Comparison of ENCODE assay signal across 1 cellular context in the genomic region with DNA sequence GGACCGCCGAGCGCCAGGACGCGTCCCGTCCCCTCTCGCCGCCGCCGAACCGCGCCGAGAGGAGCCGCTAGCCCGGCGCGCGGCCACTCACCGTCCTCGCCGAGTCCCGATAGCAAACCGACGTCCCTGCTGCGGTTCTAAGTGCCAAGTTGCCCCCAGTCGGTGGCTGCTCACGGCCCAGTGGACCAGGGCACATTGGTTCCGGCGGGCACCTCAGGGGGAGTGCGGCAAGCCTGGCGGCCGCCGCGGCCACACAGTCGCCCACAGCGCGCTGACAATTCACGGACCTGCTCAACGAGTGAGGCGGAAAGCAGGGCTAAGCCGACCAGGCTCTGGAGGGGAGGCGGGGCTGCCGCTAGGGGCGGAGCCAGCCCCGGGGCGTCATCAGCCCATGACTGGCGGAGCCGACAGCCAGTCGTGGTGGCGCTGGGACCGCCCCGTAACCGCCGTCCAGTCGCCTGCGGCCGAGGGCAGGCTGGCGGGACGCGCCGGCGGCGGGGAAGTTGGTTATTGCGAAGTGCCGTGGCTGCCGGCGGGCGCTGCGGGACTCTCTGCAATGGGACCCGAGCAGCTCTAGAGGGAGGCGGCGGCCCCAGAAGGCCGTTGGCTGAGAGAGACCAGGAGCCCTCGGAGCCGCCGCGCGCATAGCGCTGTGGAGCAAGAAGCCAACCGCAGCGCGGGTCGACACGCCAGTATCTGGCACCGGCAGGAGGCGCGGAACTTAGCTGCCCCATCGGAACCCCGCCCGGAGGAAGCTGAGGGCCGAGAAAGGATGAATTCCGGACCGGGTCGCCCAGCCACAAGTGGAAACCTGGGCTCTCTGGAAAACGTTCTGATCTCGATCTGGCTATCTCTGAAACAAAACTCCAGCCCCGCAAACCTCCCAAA.
TF ChIP-seq lines count a peak whose summit lies in the region.

A gene with protein sequence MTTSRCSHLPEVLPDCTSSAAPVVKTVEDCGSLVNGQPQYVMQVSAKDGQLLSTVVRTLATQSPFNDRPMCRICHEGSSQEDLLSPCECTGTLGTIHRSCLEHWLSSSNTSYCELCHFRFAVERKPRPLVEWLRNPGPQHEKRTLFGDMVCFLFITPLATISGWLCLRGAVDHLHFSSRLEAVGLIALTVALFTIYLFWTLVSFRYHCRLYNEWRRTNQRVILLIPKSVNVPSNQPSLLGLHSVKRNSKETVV (minus strand): TSS at position 300 of the 888 bp plus-strand sequence. CDS start 112,387 bp downstream, outside the sequence.

TF ChIP-seq in K562, 482 proteins besides CTCF, POLR2A, EP300 and RAD21 (continued from another document and continues in another):
- TF ChIP-seq, protein P1, sequence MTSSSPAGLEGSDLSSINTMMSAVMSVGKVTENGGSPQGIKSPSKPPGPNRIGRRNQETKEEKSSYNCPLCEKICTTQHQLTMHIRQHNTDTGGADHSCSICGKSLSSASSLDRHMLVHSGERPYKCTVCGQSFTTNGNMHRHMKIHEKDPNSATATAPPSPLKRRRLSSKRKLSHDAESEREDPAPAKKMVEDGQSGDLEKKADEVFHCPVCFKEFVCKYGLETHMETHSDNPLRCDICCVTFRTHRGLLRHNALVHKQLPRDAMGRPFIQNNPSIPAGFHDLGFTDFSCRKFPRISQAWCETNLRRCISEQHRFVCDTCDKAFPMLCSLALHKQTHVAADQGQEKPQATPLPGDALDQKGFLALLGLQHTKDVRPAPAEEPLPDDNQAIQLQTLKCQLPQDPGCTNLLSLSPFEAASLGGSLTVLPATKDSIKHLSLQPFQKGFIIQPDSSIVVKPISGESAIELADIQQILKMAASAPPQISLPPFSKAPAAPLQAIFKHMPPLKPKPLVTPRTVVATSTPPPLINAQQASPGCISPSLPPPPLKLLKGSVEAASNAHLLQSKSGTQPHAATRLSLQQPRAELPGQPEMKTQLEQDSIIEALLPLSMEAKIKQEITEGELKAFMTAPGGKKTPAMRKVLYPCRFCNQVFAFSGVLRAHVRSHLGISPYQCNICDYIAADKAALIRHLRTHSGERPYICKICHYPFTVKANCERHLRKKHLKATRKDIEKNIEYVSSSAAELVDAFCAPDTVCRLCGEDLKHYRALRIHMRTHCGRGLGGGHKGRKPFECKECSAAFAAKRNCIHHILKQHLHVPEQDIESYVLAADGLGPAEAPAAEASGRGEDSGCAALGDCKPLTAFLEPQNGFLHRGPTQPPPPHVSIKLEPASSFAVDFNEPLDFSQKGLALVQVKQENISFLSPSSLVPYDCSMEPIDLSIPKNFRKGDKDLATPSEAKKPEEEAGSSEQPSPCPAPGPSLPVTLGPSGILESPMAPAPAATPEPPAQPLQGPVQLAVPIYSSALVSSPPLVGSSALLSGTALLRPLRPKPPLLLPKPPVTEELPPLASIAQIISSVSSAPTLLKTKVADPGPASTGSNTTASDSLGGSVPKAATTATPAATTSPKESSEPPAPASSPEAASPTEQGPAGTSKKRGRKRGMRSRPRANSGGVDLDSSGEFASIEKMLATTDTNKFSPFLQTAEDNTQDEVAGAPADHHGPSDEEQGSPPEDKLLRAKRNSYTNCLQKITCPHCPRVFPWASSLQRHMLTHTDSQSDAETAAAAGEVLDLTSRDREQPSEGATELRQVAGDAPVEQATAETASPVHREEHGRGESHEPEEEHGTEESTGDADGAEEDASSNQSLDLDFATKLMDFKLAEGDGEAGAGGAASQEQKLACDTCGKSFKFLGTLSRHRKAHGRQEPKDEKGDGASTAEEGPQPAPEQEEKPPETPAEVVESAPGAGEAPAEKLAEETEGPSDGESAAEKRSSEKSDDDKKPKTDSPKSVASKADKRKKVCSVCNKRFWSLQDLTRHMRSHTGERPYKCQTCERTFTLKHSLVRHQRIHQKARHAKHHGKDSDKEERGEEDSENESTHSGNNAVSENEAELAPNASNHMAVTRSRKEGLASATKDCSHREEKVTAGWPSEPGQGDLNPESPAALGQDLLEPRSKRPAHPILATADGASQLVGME (CRISPR knock-in tag; IDR thresholded peaks at IDR 0.05) = 0 out of 2 replicates have a peak, but pooled peaks have one; percentile 51
- TF ChIP-seq ZNF644 (tag; IDR thresholded peaks at IDR 0.05; ENCODE audit: low read depth) = no peak
- TF ChIP-seq HDAC2 (IDR thresholded peaks at IDR 0.05) = peak; percentile 17; the same call in 1 of the 2 replicates
- TF ChIP-seq NBN (IDR thresholded peaks at IDR 0.05; ENCODE audit: low read depth) = peak; percentile 77
- peak; percentile 93 for TF ChIP-seq SMAD4 (CRISPR knock-in tag; conservative IDR thresholded peaks at IDR 0.05)
- no peak for TF ChIP-seq HDAC8 (tag; IDR thresholded peaks at IDR 0.05)
- no peak for TF ChIP-seq ZC3H8 (IDR thresholded peaks at IDR 0.05)
- TF ChIP-seq ETV5 (CRISPR knock-in tag; IDR thresholded peaks at IDR 0.05; ENCODE audit: low read depth) = no peak; the same call in none of the 2 replicates
- TF ChIP-seq, protein P2, sequence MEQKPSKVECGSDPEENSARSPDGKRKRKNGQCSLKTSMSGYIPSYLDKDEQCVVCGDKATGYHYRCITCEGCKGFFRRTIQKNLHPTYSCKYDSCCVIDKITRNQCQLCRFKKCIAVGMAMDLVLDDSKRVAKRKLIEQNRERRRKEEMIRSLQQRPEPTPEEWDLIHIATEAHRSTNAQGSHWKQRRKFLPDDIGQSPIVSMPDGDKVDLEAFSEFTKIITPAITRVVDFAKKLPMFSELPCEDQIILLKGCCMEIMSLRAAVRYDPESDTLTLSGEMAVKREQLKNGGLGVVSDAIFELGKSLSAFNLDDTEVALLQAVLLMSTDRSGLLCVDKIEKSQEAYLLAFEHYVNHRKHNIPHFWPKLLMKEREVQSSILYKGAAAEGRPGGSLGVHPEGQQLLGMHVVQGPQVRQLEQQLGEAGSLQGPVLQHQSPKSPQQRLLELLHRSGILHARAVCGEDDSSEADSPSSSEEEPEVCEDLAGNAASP (IDR thresholded peaks at IDR 0.05) = no peak
- TF ChIP-seq ZNF282 (CRISPR knock-in tag; IDR thresholded peaks at IDR 0.05) = no peak; the same call in 1 of the 2 replicates
- no peak for TF ChIP-seq BMI1 (IDR thresholded peaks at IDR 0.05; ENCODE audit: low read length)
- TF ChIP-seq OTX1 (CRISPR knock-in tag; IDR thresholded peaks at IDR 0.05) = no peak
- no peak for TF ChIP-seq MEF2D (tag; conservative IDR thresholded peaks at IDR 0.05; ENCODE audit: low read depth)
- TF ChIP-seq, protein P3, sequence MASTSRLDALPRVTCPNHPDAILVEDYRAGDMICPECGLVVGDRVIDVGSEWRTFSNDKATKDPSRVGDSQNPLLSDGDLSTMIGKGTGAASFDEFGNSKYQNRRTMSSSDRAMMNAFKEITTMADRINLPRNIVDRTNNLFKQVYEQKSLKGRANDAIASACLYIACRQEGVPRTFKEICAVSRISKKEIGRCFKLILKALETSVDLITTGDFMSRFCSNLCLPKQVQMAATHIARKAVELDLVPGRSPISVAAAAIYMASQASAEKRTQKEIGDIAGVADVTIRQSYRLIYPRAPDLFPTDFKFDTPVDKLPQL (IDR thresholded peaks at IDR 0.05; ENCODE audit: extremely low read depth, insufficient read length) = no peak
- TF ChIP-seq HDAC1 (IDR thresholded peaks at IDR 0.05) = peak in 1 of 2 experiments; percentile 69; a peak in 2 of 4 replicates
- TF ChIP-seq NCOA2 (IDR thresholded peaks at IDR 0.05; ENCODE audit: partially characterized antibody in 2 of 2) = no peak
- no peak for TF ChIP-seq STAT5A (IDR thresholded peaks at IDR 0.05; ENCODE audit: borderline replicate concordance, low read length)
- TF ChIP-seq KDM5B (IDR thresholded peaks at IDR 0.05; ENCODE audit: insufficient replicate concordance, low read depth, low read length) = peak; percentile 95
- TF ChIP-seq KAT8 (IDR thresholded peaks at IDR 0.05; ENCODE audit: low read depth) = no peak
- TF ChIP-seq L3MBTL2 (IDR thresholded peaks at IDR 0.05) = peak; percentile 91
- peak; percentile 12; the same call in 1 of the 2 replicates for TF ChIP-seq SMAD3 (CRISPR knock-in tag; conservative IDR thresholded peaks at IDR 0.05)
- no peak for TF ChIP-seq MXI1 (IDR thresholded peaks at IDR 0.05; ENCODE audit: low read depth, low read length)
- peak; percentile 28 for TF ChIP-seq SAP30 (IDR thresholded peaks at IDR 0.05; ENCODE audit: borderline replicate concordance, insufficient read depth, low read depth, low read length, poor library complexity, severe bottlenecking)
- TF ChIP-seq PTTG1 (tag; IDR thresholded peaks at IDR 0.05; ENCODE audit: low read depth) = no peak
- TF ChIP-seq CCNT2 (IDR thresholded peaks at IDR 0.05; ENCODE audit: borderline replicate concordance, extremely low read depth, insufficient read length, low read depth, low read length) = peak; percentile 76
- 0 out of 2 replicates have a peak, but pooled peaks have one; percentile 48 for TF ChIP-seq RHOXF2B (CRISPR knock-in tag; conservative IDR thresholded peaks at IDR 0.05)
- no peak for TF ChIP-seq HEY1 (CRISPR knock-in tag; IDR thresholded peaks at IDR 0.05; ENCODE audit: borderline replicate concordance)
- TF ChIP-seq KAT7 (CRISPR knock-in tag; IDR thresholded peaks at IDR 0.05; ENCODE audit: borderline replicate concordance) = peak; percentile 98
- no peak for TF ChIP-seq GABPB2 (CRISPR knock-in tag; conservative IDR thresholded peaks at IDR 0.05)
- no peak for TF ChIP-seq ZSCAN32 (CRISPR knock-in tag; IDR thresholded peaks at IDR 0.05)
- TF ChIP-seq, protein P4, sequence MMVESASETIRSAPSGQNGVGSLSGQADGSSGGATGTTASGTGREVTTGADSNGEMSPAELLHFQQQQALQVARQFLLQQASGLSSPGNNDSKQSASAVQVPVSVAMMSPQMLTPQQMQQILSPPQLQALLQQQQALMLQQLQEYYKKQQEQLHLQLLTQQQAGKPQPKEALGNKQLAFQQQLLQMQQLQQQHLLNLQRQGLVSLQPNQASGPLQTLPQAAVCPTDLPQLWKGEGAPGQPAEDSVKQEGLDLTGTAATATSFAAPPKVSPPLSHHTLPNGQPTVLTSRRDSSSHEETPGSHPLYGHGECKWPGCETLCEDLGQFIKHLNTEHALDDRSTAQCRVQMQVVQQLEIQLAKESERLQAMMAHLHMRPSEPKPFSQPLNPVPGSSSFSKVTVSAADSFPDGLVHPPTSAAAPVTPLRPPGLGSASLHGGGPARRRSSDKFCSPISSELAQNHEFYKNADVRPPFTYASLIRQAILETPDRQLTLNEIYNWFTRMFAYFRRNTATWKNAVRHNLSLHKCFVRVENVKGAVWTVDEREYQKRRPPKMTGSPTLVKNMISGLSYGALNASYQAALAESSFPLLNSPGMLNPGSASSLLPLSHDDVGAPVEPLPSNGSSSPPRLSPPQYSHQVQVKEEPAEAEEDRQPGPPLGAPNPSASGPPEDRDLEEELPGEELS (CRISPR knock-in tag; IDR thresholded peaks at IDR 0.05; ENCODE audit: borderline replicate concordance) = 0 out of 2 replicates have a peak, but pooled peaks have one; percentile 63
- no peak; a peak in 1 of 3 replicates for TF ChIP-seq CBX3 (IDR thresholded peaks at IDR 0.05; ENCODE audit: borderline replicate concordance in 1 of 2, low read length in 2 of 2)
- no peak for TF ChIP-seq ZNF586 (CRISPR knock-in tag; conservative IDR thresholded peaks at IDR 0.05)
- TF ChIP-seq MCM2 (IDR thresholded peaks at IDR 0.05; ENCODE audit: low read depth) = no peak
- no peak for TF ChIP-seq PRMT5 (CRISPR knock-in tag; IDR thresholded peaks at IDR 0.05)
- TF ChIP-seq, protein P5, sequence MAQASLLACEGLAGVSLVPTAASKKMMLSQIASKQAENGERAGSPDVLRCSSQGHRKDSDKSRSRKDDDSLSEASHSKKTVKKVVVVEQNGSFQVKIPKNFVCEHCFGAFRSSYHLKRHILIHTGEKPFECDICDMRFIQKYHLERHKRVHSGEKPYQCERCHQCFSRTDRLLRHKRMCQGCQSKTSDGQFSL (CRISPR knock-in tag; IDR thresholded peaks at IDR 0.05) = no peak
- TF ChIP-seq, protein P5 (tag; IDR thresholded peaks at IDR 0.05) = no peak
- peak; percentile 75 for TF ChIP-seq NEUROD1 (IDR thresholded peaks at IDR 0.05; ENCODE audit: borderline replicate concordance, low read depth, low read length, partially characterized antibody)
- no peak for TF ChIP-seq TFAM (CRISPR knock-in tag; conservative IDR thresholded peaks at IDR 0.05)
- TF ChIP-seq, protein P6, sequence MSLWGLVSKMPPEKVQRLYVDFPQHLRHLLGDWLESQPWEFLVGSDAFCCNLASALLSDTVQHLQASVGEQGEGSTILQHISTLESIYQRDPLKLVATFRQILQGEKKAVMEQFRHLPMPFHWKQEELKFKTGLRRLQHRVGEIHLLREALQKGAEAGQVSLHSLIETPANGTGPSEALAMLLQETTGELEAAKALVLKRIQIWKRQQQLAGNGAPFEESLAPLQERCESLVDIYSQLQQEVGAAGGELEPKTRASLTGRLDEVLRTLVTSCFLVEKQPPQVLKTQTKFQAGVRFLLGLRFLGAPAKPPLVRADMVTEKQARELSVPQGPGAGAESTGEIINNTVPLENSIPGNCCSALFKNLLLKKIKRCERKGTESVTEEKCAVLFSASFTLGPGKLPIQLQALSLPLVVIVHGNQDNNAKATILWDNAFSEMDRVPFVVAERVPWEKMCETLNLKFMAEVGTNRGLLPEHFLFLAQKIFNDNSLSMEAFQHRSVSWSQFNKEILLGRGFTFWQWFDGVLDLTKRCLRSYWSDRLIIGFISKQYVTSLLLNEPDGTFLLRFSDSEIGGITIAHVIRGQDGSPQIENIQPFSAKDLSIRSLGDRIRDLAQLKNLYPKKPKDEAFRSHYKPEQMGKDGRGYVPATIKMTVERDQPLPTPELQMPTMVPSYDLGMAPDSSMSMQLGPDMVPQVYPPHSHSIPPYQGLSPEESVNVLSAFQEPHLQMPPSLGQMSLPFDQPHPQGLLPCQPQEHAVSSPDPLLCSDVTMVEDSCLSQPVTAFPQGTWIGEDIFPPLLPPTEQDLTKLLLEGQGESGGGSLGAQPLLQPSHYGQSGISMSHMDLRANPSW (CRISPR knock-in tag; IDR thresholded peaks at IDR 0.05) = no peak
- TF ChIP-seq HNRNPUL1 (IDR thresholded peaks at IDR 0.05; ENCODE audit: low read length) = no peak
- peak; percentile 76 to 83 for TF ChIP-seq NRF1 (conservative IDR thresholded peaks at IDR 0.05 in 1 of 2, IDR thresholded peaks at IDR 0.05 in 1 of 2)
